ENCODE assay signal across 16 cellular contexts in genomic region chr4:109648997-109649575, GRCh38. TPM values are rescaled to one million over a fixed set of nuclear protein-coding genes. Genes with fewer than 3 reads are reported as not detected.
DNase-seq lines count a peak whose midpoint lies in the region; ATAC-seq and TF ChIP-seq lines count a peak whose summit lies in the region.
"Had no signal": no experiment of that assay in that cellular context is flagged by ENCODE, and none has a peak within 500 bp of the region (broad histone marks: within the 10 kb centered on the region; RNA-seq: fewer than 3 reads in every experiment).

No MANE protein-coding gene starts in this region.

- H3K79me2 ChIP-seq in MM.1S (ENCODE audit: low read length): no peaks in the 10 kb centered on the region

- H3K4me3 ChIP-seq in Caco-2 (ENCODE audit: low read depth, low read length) (no peak overlapping the region), MM.1S (ENCODE audit: low read length) (no peak overlapping the region)
- H3K4me3 ChIP-seq: A549, BLaER1, HAP-1, neural progenitor cell, uterus had no signal

- peak overlapping the region; percentile 91 for H3K27ac Mint-ChIP-seq in activated CD8-positive, alpha-beta memory T cell treated with anti-CD3 and anti-CD28 coated beads, Interleukin-2, amount 10 ng/mL, durations not matched to agents 7 days and 5 days
- peak overlapping the region; percentile 92 for H3K27ac Mint-ChIP-seq in activated naive CD8-positive, alpha-beta T cell
- H3K27ac Mint-ChIP-seq in natural killer cell: peak overlapping the region; percentile 41 to 62
- no peak overlapping the region for H3K27ac Mint-ChIP-seq in Caco-2 (ENCODE audit: unreplicated experiment)
- H3K27ac Mint-ChIP-seq: neural progenitor cell had no signal

- BruUV-seq in Caco-2 (replicated peaks; lab: Mats Ljungman, UMichigan): no TSS peak

- peaks cover 34% of the 10 kb centered on the region for H3K4me1 Mint-ChIP-seq in activated CD8-positive, alpha-beta memory T cell treated with anti-CD3 and anti-CD28 coated beads, Interleukin-2, amount 10 ng/mL, durations not matched to agents 7 days and 5 days
- peaks cover 47% of the 10 kb centered on the region for H3K4me1 Mint-ChIP-seq in activated naive CD8-positive, alpha-beta T cell (ENCODE audit: low read depth)
- peaks cover 21 to 41% of the 10 kb centered on the region in 2 donors for H3K4me1 Mint-ChIP-seq in natural killer cell
- no peaks in the 10 kb centered on the region for H3K4me1 Mint-ChIP-seq in Caco-2 (ENCODE audit: low read depth, unreplicated experiment)

- no peak for DNase-seq in activated CD8-positive, alpha-beta memory T cell treated with anti-CD3 and anti-CD28 coated beads, Interleukin-2, amount 10 ng/mL, durations not matched to agents 7 days and 5 days
- no peak for DNase-seq in activated CD8-positive, alpha-beta memory T cell treated with anti-CD3 and anti-CD28 coated beads, Interleukin-2, amount 50 U/mL, for 4 hours
- no peak for DNase-seq in natural killer cell
- DNase-seq in NCI-H187 (lab: John Stamatoyannopoulos, UW): no peak
- no peak for DNase-seq in Caco-2
- no peak for DNase-seq in MM.1S
- DNase-seq: DMS 273 treated with DMSO at 0.1 percent for 48 hours, NCI-H1694, uterus had no signal

- no peaks in the 10 kb centered on the region for H3F3A ChIP-seq in MM.1S (ENCODE audit: insufficient read depth, low read length)

- H3K4me3 Mint-ChIP-seq in activated CD8-positive, alpha-beta memory T cell treated with anti-CD3 and anti-CD28 coated beads, Interleukin-2, amount 10 ng/mL, durations not matched to agents 7 days and 5 days: peak overlapping the region; percentile 62
- peak overlapping the region; percentile 59 for H3K4me3 Mint-ChIP-seq in activated naive CD8-positive, alpha-beta T cell
- H3K4me3 Mint-ChIP-seq in natural killer cell (peak overlapping the region; percentile 45), Caco-2 (ENCODE audit: unreplicated experiment) (no peak overlapping the region)
- H3K4me3 Mint-ChIP-seq: neural progenitor cell had no signal

- H2AFZ ChIP-seq in MM.1S (ENCODE audit: low read length): no peak overlapping the region
- H2AFZ ChIP-seq: neural progenitor cell had no signal

- no peak overlapping the region for H3K4me2 ChIP-seq in MM.1S (ENCODE audit: low read depth, low read length)
- H3K4me2 ChIP-seq: A549, BLaER1, neural progenitor cell had no signal

- H3K9me2 ChIP-seq in MM.1S (replicated peaks; ENCODE audit: insufficient read depth, low read length): no peaks in the 10 kb centered on the region

- no peaks in the 10 kb centered on the region for H3K27me3 ChIP-seq in Caco-2 (replicated peaks; ENCODE audit: control insufficient read depth, insufficient read depth, low read length)
- H3K27me3 ChIP-seq in MM.1S (replicated peaks; ENCODE audit: insufficient read depth, low read length): no peaks in the 10 kb centered on the region
- H3K27me3 ChIP-seq: BLaER1, neural progenitor cell, uterus had no signal

- ATAC-seq in activated CD8-positive, alpha-beta memory T cell treated with anti-CD3 and anti-CD28 coated beads, Interleukin-2, amount 10 ng/mL, durations not matched to agents 7 days and 5 days: peak; percentile 6
- peak in 1 of 3 donors; percentile 7 for ATAC-seq in natural killer cell
- ATAC-seq: A549, Panc1 had no signal

- H3K9me3 ChIP-seq in KOPT-K1 (ENCODE audit: insufficient read depth, low read length, poor library complexity, severe bottlenecking): no peaks in the 10 kb centered on the region
- no peaks in the 10 kb centered on the region for H3K9me3 ChIP-seq in Caco-2
- no peaks in the 10 kb centered on the region for H3K9me3 ChIP-seq in MM.1S (replicated peaks; ENCODE audit: insufficient read depth, low read length)
- H3K9me3 ChIP-seq: A549, HAP-1 had no signal

- no peak for TF ChIP-seq CTCF in natural killer cell (IDR thresholded peaks at IDR 0.05)
- no peak for TF ChIP-seq CTCF in Caco-2 (IDR thresholded peaks at IDR 0.05; ENCODE audit: insufficient read depth in 1 of 2, low read depth in 1 of 2, low read length in 1 of 2, severe bottlenecking in 1 of 2, unreplicated experiment in 1 of 2)
- no peak for TF ChIP-seq CTCF in MM.1S (IDR thresholded peaks at IDR 0.05; ENCODE audit: low read length)

- peaks cover 34% of the 10 kb centered on the region for H3K36me3 Mint-ChIP-seq in activated CD8-positive, alpha-beta memory T cell treated with anti-CD3 and anti-CD28 coated beads, Interleukin-2, amount 10 ng/mL, durations not matched to agents 7 days and 5 days
- peaks cover 10% of the 10 kb centered on the region for H3K36me3 Mint-ChIP-seq in activated naive CD8-positive, alpha-beta T cell
- H3K36me3 Mint-ChIP-seq in natural killer cell (peaks cover 15% of the 10 kb centered on the region), Caco-2 (ENCODE audit: insufficient read depth, unreplicated experiment) (no peaks in the 10 kb centered on the region)

- intact Hi-C loops in natural killer cell (cut with micrococcal nuclease): no loop called here
- intact Hi-C loops in Caco-2 (cut with micrococcal nuclease; ENCODE audit: unreplicated experiment): no loop called here

- no peaks in the 10 kb centered on the region for H3K9me3 Mint-ChIP-seq in activated CD8-positive, alpha-beta memory T cell treated with anti-CD3 and anti-CD28 coated beads, Interleukin-2, amount 10 ng/mL, durations not matched to agents 7 days and 5 days (ENCODE audit: low read depth)
- peaks cover 9% of the 10 kb centered on the region for H3K9me3 Mint-ChIP-seq in activated naive CD8-positive, alpha-beta T cell (ENCODE audit: low read depth)
- H3K9me3 Mint-ChIP-seq in natural killer cell: peaks cover 3 to 4% of the 10 kb centered on the region in 2 donors
- no peaks in the 10 kb centered on the region for H3K9me3 Mint-ChIP-seq in Caco-2 (ENCODE audit: unreplicated experiment)

- H3K27ac ChIP-seq in KOPT-K1 (ENCODE audit: low read depth, low read length, poor library complexity, severe bottlenecking) (peak overlapping the region; percentile 59), MM.1S (ENCODE audit: low read length) (no peak overlapping the region)
- H3K27ac ChIP-seq: A549, BLaER1, neural progenitor cell, uterus had no signal

- H3K4me1 ChIP-seq in Caco-2 (no peaks in the 10 kb centered on the region), MM.1S (ENCODE audit: low read length) (no peaks in the 10 kb centered on the region)
- H3K4me1 ChIP-seq: A549, BLaER1, neural progenitor cell, uterus had no signal

- POLR2A ChIA-PET in Caco-2 (lab: Charles Lee): no interaction called here

- H3K36me3 ChIP-seq in KOPT-K1 (ENCODE audit: insufficient read depth, low read length) (no peaks in the 10 kb centered on the region), Caco-2 (ENCODE audit: control insufficient read depth, insufficient read depth, low read length) (no peaks in the 10 kb centered on the region), MM.1S (replicated peaks; ENCODE audit: insufficient read depth, low read length) (no peaks in the 10 kb centered on the region; the same call in 1 of the 2 replicates)
- H3K36me3 ChIP-seq: HAP-1, neural progenitor cell, uterus had no signal

- CTCF ChIA-PET in activated CD8-positive, alpha-beta memory T cell treated with anti-CD3 and anti-CD28 coated beads, Interleukin-2, amount 10 ng/mL, durations not matched to agents 7 days and 5 days (lab: Charles Lee): interaction anchor here (0.9 to 1.5 kb wide), 4 partner anchors 55 to 216 kb away, joined by 3 to 7 read pairs (median 5); partner anchors contain the start of genes CASP6, MCUB and SEC24B
- CTCF ChIA-PET in Caco-2 (lab: Charles Lee): no interaction called here

- no peak overlapping the region for H3K9ac ChIP-seq in MM.1S (ENCODE audit: low read length)
- H3K9ac ChIP-seq: BLaER1, neural progenitor cell had no signal

- H4K20me1 ChIP-seq in MM.1S (ENCODE audit: insufficient read depth, low read length): no peaks in the 10 kb centered on the region
- H4K20me1 ChIP-seq: BLaER1 had no signal

- H3K27me3 Mint-ChIP-seq in activated CD8-positive, alpha-beta memory T cell treated with anti-CD3 and anti-CD28 coated beads, Interleukin-2, amount 10 ng/mL, durations not matched to agents 7 days and 5 days: no peaks in the 10 kb centered on the region
- no peaks in the 10 kb centered on the region for H3K27me3 Mint-ChIP-seq in activated naive CD8-positive, alpha-beta T cell
- H3K27me3 Mint-ChIP-seq in natural killer cell (ENCODE audit: low read depth in 2 of 2) (no peaks in the 10 kb centered on the region), Caco-2 (ENCODE audit: insufficient read depth, unreplicated experiment) (peaks cover 6% of the 10 kb centered on the region)

RNA-seq across cellular contexts. Expression of gene CASP6, which starts 54.2 kb away (rescaled TPM):
- total RNA-seq in activated CD8-positive, alpha-beta memory T cell treated with anti-CD3 and anti-CD28 coated beads, Interleukin-2, amount 10 ng/mL, durations not matched to agents 7 days and 5 days: 10 to 100 TPM; 20.3 to 20.8 TPM
- total RNA-seq in natural killer cell (1 to 10 TPM; 3.4 to 6.0 (median 4.8) TPM), Caco-2 (2022) (35.9 and 36.7 TPM in 2 replicates)
